ENCODE assay signal across 8 cellular contexts in the genomic region with DNA sequence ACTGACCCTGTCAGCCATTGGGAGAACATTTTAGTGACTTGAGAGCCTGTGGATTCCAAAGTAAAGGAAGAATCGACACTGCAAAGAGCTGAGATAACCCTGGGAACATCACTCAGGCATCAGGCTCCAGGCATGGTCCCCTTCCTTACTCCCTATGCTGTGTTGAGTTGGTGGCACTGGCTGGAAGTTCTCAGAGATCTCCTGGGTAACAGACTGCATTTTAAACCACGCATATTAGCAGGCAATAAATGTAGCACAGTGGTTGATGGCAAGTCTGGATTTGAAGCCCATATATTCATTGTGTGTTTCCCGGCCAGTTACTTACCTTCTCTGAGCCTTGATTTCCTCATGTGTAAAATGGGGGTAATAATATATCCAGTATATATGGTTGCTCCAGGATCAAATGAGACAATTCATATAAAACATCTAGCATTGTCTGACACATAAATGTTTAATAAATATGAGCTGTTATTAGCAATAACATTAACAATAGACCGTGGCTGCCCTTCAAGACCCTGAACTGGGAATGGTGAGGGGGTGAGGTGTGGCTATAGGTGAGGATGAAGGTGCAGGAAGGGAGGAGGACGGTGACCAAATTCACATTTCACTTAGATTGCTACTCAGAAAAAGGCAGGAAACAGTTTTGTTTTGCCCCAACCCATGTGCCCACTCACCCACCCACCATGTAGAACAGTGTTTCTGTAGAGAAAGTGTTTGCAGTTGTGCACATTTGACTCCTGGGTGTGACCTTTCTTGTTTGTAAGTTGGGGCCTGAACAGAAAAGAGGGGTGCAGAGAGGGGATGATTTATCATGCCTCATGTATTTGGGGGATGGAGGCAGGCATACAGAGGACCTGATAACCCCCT. TPM values are rescaled to one million over a fixed set of nuclear protein-coding genes. Genes with fewer than 3 reads are reported as not detected.
DNase-seq lines count a peak whose midpoint lies in the region; ATAC-seq, FAIRE-seq and TF ChIP-seq lines count a peak whose summit lies in the region.

No MANE protein-coding gene starts in this region.

- DNase-seq in SK-N-SH (no peak), kidney (peak; percentile 19), epidermal melanocyte (ENCODE audit: insufficient read length, low spot score) (no peak), NCI-H1092 (lab: John Stamatoyannopoulos, UW) (no peak), mucosa of gallbladder (ENCODE audit: low spot score) (no peak)

- H3K27me3 Mint-ChIP-seq in activated naive CD8-positive, alpha-beta T cell: no peaks in the 10 kb centered on the region

- H3K27ac ChIP-seq in SK-N-SH (ENCODE audit: low read depth in 2 of 2, low read length in 1 of 2) (peak overlapping the region in 1 of 2 experiments; percentile 77; a peak in 2 of 4 replicates), kidney (ENCODE audit: low read depth in 2 of 2, low read length in 2 of 2) (peak overlapping the region; percentile 86 to 92), stomach smooth muscle (ENCODE audit: low read length) (peak overlapping the region; percentile 76)

- 54% methylated on average over 5 of the region's 5 CpGs for WGBS in SK-N-SH (ENCODE audit: low lambda C conversion rate)

- H4K20me1 ChIP-seq in SK-N-SH (ENCODE audit: insufficient read depth): peaks cover 63% of the 10 kb centered on the region

- peaks cover 71% of the 10 kb centered on the region for H3K79me2 ChIP-seq in SK-N-SH (ENCODE audit: insufficient read depth)

- POLR2A ChIA-PET in SK-N-SH (lab: Yijun Ruan, JAX): no interaction called here

- H3K27me3 ChIP-seq in SK-N-SH (ENCODE audit: insufficient read depth) (no peaks in the 10 kb centered on the region), stomach smooth muscle (ENCODE audit: control insufficient read depth in 1 of 2, insufficient read depth in 2 of 2, low read length in 2 of 2) (no peaks in the 10 kb centered on the region)

- H3K36me3 ChIP-seq in SK-N-SH (replicated peaks in 1 of 2; ENCODE audit: control insufficient read depth in 1 of 2, insufficient read depth in 2 of 2, low read length in 1 of 2) (peaks cover under 1 to 5% of the 10 kb centered on the region in 2 experiments), kidney (ENCODE audit: control insufficient read depth in 1 of 2, insufficient read depth in 2 of 2, low read length in 2 of 2) (no peaks in the 10 kb centered on the region), stomach smooth muscle (ENCODE audit: control insufficient read depth in 2 of 2, insufficient read depth in 2 of 2, low read length in 2 of 2) (peaks cover 0 to 3% of the 10 kb centered on the region in 2 donors)

- no peak overlapping the region for H2AFZ ChIP-seq in SK-N-SH (ENCODE audit: low read depth)

- no peaks in the 10 kb centered on the region for H3K9me3 ChIP-seq in SK-N-SH
- no peaks in the 10 kb centered on the region for H3K9me3 ChIP-seq in kidney (ENCODE audit: control insufficient read depth in 1 of 2, low read length in 2 of 2)
- no peaks in the 10 kb centered on the region for H3K9me3 ChIP-seq in stomach smooth muscle (ENCODE audit: control insufficient read depth in 2 of 2, low read length in 2 of 2)

- H3K27ac Mint-ChIP-seq in activated naive CD8-positive, alpha-beta T cell: peak overlapping the region; percentile 96

- FAIRE-seq in kidney (lab: Jason Lieb, UNC): no peak

- peak overlapping the region; percentile 93 for H3K4me3 Mint-ChIP-seq in activated naive CD8-positive, alpha-beta T cell

- H3K4me1 Mint-ChIP-seq in activated naive CD8-positive, alpha-beta T cell (ENCODE audit: low read depth): peaks cover 75% of the 10 kb centered on the region

- no peak for TF ChIP-seq EP300 in SK-N-SH (IDR thresholded peaks at IDR 0.05; ENCODE audit: borderline replicate concordance in 1 of 2, low read depth in 1 of 2, low read length in 1 of 2)

- no peaks in the 10 kb centered on the region for H3K9me2 ChIP-seq in SK-N-SH

- peaks cover 7% of the 10 kb centered on the region for H3K36me3 Mint-ChIP-seq in activated naive CD8-positive, alpha-beta T cell

- H3K4me3 ChIP-seq in SK-N-SH (ENCODE audit: low read depth in 2 of 2, low read length in 1 of 2) (peak overlapping the region; percentile 94 to 97), kidney (ENCODE audit: low read length in 2 of 2) (peak overlapping the region; percentile 65 to 72), stomach smooth muscle (ENCODE audit: low read length in 2 of 2) (peak overlapping the region; percentile 74 to 84)

- H3K4me2 ChIP-seq in SK-N-SH: peak overlapping the region; percentile 100

- H3F3A ChIP-seq in SK-N-SH (replicated peaks; ENCODE audit: insufficient read depth): no peaks in the 10 kb centered on the region

- H3K9me3 Mint-ChIP-seq in activated naive CD8-positive, alpha-beta T cell (ENCODE audit: low read depth): no peaks in the 10 kb centered on the region

- no peak for TF ChIP-seq CTCF in SK-N-SH (IDR thresholded peaks at IDR 0.05)
- TF ChIP-seq CTCF in kidney (IDR thresholded peaks at IDR 0.05; ENCODE audit: borderline replicate concordance, extremely low read depth, insufficient read depth): no peak

- CTCF ChIA-PET in SK-N-SH (lab: Yijun Ruan, JAX): interaction anchor here (0.6 to 3.4 kb wide), 4 partner anchors 24 to 200 kb away, joined by 3 to 16 read pairs (median 7); no protein-coding TSS in a partner anchor

- ATAC-seq in SK-N-SH treated with all-trans-retinoic acid at 6 μM for 48 hours: no peak

- H3K4me1 ChIP-seq in SK-N-SH (ENCODE audit: control insufficient read depth in 1 of 2, insufficient read depth in 2 of 2, low read depth in 1 of 2, low read length in 1 of 2) (peaks cover 9 to 55% of the 10 kb centered on the region in 2 experiments; a peak in 3 of 4 replicates), kidney (ENCODE audit: control insufficient read depth in 1 of 2, insufficient read depth in 1 of 2, low read depth in 1 of 2, low read length in 2 of 2) (peaks cover 37 to 50% of the 10 kb centered on the region in 2 donors), stomach smooth muscle (ENCODE audit: control insufficient read depth, insufficient read depth, low read length) (peaks cover 59% of the 10 kb centered on the region)

- TF ChIP-seq RAD21 in SK-N-SH (IDR thresholded peaks at IDR 0.05; ENCODE audit: low read length): no peak

- intact Hi-C loops in kidney (cut with DNase I): no loop called here

- H3K9ac ChIP-seq in SK-N-SH (peak overlapping the region; percentile 94), kidney (ENCODE audit: low read length in 2 of 2) (peak overlapping the region in 1 of 2 donors; percentile 84), stomach smooth muscle (ENCODE audit: low read length in 2 of 2) (peak overlapping the region in 1 of 2 donors; percentile 83)

TF ChIP-seq in SK-N-SH, 30 proteins besides CTCF, POLR2A, EP300 and RAD21:
- TF ChIP-seq MXI1 (IDR thresholded peaks at IDR 0.05; ENCODE audit: low read depth, low read length) (no peak), CHD2 (IDR thresholded peaks at IDR 0.05; ENCODE audit: low read length, partially characterized antibody) (no peak), TCF12 (IDR thresholded peaks at IDR 0.05) (no peak), FOXJ3 (CRISPR knock-in tag; IDR thresholded peaks at IDR 0.05) (no peak), RXRA (IDR thresholded peaks at IDR 0.05; ENCODE audit: borderline replicate concordance, low read depth) (no peak)

TF ChIP-seq in SK-N-SH treated with all-trans-retinoic acid at 6 μM for 48 hours, 23 proteins besides CTCF, POLR2A, EP300 and RAD21 (continues in another document):
- TF ChIP-seq, protein P1, sequence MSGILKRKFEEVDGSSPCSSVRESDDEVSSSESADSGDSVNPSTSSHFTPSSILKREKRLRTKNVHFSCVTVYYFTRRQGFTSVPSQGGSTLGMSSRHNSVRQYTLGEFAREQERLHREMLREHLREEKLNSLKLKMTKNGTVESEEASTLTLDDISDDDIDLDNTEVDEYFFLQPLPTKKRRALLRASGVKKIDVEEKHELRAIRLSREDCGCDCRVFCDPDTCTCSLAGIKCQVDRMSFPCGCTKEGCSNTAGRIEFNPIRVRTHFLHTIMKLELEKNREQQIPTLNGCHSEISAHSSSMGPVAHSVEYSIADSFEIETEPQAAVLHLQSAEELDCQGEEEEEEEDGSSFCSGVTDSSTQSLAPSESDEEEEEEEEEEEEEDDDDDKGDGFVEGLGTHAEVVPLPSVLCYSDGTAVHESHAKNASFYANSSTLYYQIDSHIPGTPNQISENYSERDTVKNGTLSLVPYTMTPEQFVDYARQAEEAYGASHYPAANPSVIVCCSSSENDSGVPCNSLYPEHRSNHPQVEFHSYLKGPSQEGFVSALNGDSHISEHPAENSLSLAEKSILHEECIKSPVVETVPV (CRISPR knock-in tag; IDR thresholded peaks at IDR 0.05): no peak
- no peak for TF ChIP-seq ESRRG (CRISPR knock-in tag; IDR thresholded peaks at IDR 0.05)
- TF ChIP-seq ZFP3 (CRISPR knock-in tag; IDR thresholded peaks at IDR 0.05): no peak
- TF ChIP-seq CSDC2 (CRISPR knock-in tag; IDR thresholded peaks at IDR 0.05): no peak
- TF ChIP-seq, protein P2, sequence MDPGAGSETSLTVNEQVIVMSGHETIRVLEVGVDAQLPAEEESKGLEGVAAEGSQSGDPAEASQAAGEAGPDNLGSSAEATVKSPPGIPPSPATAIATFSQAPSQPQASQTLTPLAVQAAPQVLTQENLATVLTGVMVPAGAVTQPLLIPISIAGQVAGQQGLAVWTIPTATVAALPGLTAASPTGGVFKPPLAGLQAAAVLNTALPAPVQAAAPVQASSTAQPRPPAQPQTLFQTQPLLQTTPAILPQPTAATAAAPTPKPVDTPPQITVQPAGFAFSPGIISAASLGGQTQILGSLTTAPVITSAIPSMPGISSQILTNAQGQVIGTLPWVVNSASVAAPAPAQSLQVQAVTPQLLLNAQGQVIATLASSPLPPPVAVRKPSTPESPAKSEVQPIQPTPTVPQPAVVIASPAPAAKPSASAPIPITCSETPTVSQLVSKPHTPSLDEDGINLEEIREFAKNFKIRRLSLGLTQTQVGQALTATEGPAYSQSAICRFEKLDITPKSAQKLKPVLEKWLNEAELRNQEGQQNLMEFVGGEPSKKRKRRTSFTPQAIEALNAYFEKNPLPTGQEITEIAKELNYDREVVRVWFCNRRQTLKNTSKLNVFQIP (CRISPR knock-in tag; IDR thresholded peaks at IDR 0.05; ENCODE audit: borderline replicate concordance, low read depth): no peak
- no peak for TF ChIP-seq ZNF70 (CRISPR knock-in tag; IDR thresholded peaks at IDR 0.05)
- no peak for TF ChIP-seq ISL1 (CRISPR knock-in tag; IDR thresholded peaks at IDR 0.05)

RNA-seq across cellular contexts. Expression of a gene that starts 2.1 kb away (rescaled TPM):
- polyA plus RNA-seq in SK-N-SH (2012; rRNA removed): 81.4 and 81.9 TPM in 2 replicates
- polyA plus RNA-seq in SK-N-SH (2012; cell fraction: cytosol; rRNA removed): 25.9 and 40.7 TPM in 2 replicates
- 413 and 515 TPM in 2 replicates for polyA plus RNA-seq in SK-N-SH (2012; cell fraction: nucleus; rRNA removed)
- 117 TPM for total RNA-seq in kidney
- 12.5 TPM for polyA plus RNA-seq in kidney (ENCODE audit: insufficient read depth, low read depth, low replicate concordance)
- total RNA-seq in mucosa of gallbladder: 138 TPM
